In genomic region chr2:95115418-95115817, GRCh38 we compare ENCODE assay signal across 1 cellular context.
TF ChIP-seq lines count a peak whose summit lies in the region.

No MANE protein-coding gene starts in this region.

TF ChIP-seq in H1, 55 proteins besides CTCF, POLR2A, EP300 and RAD21:
- TF ChIP-seq SIN3A (conservative IDR thresholded peaks at IDR 0.05 in 1 of 2, IDR thresholded peaks at IDR 0.05 in 1 of 2; ENCODE audit: low read depth in 1 of 2, low read length in 2 of 2) (no peak), RXRA (IDR thresholded peaks at IDR 0.05; ENCODE audit: insufficient read depth, low read depth, low read length) (no peak), EZH2 (IDR thresholded peaks at IDR 0.05; ENCODE audit: low read depth, low read length, severe bottlenecking) (no peak), POU5F1 (IDR thresholded peaks at IDR 0.05; ENCODE audit: low read depth, low read length) (no peak), MAX (IDR thresholded peaks at IDR 0.05) (no peak), TAF7 (optimal IDR thresholded peaks at IDR 0.05; ENCODE audit: borderline replicate concordance, low read depth, low read length) (no peak), GTF2F1 (IDR thresholded peaks at IDR 0.05; ENCODE audit: borderline replicate concordance, low read depth, low read length) (no peak), POLR2AphosphoS5 (IDR thresholded peaks at IDR 0.05; ENCODE audit: low read depth, low read length) (no peak), JUN (IDR thresholded peaks at IDR 0.05; ENCODE audit: low read depth, low read length) (no peak), SP4 (IDR thresholded peaks at IDR 0.05; ENCODE audit: low read length) (no peak)
